In the genomic region with DNA sequence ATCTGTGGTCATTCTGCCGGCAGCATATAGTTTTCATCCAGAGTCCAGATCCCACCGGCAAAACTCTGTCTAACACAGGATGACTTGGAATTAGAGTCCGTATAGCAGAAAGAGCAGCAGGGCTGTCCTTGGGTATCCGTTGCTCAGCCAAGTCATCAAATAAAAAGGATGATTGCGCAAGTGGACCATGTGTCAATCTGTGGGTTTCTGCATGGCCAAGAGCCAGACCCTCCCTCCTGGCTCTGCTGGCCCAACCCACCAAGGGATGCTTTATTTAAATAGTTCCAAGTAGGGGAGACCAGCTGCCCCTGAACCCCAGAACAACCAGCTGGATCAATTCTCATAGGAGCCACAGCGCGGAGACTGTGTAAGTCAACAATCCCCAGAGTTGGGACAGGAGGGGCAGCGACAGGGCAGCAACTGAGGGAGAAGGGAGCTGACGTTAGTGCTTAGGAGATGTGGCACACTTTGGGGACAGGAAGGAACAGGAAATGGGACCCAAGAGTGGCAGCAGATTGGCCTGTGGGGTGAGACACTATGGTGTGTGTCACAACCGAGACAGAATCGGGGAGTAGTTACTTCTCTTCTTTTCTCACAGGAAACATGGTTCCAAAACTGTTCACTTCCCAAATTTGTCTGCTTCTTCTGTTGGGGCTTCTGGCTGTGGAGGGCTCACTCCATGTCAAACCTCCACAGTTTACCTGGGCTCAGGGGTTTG, we compare ENCODE assay signal across 19 cellular contexts. TPM values are rescaled to one million over a fixed set of nuclear protein-coding genes. Genes with fewer than 3 reads are reported as not detected.
DNase-seq lines count a peak whose midpoint lies in the region; ATAC-seq and TF ChIP-seq lines count a peak whose summit lies in the region.
"Not testable (repeated sequence)": the region's sequence is repeated elsewhere in the genome, so short reads cannot be mapped to it uniquely, and the experiment has no call there.
"Had no signal": no experiment of that assay in that cellular context is flagged by ENCODE, and none has a peak within 500 bp of the region (broad histone marks: within the 10 kb centered on the region; RNA-seq: fewer than 3 reads in every experiment).

No MANE protein-coding gene starts in this region.

- not testable (repeated sequence) for H3K9me3 ChIP-seq in left ventricle myocardium inferior (replicated peaks); lung (ENCODE audit: control insufficient read depth in 2 of 2, insufficient read depth in 1 of 2, low read length in 1 of 2)

- H3K27me3 ChIP-seq in left ventricle myocardium inferior (ENCODE audit: low read depth): peaks cover 35% of the 10 kb centered on the region
- H3K27me3 ChIP-seq in lung (ENCODE audit: control insufficient read depth, insufficient read depth): not testable (repeated sequence)

- H3K27ac ChIP-seq in left ventricle myocardium inferior (replicated peaks); lung (ENCODE audit: low read depth in 1 of 2, low read length in 1 of 2): not testable (repeated sequence)

- WGBS in lung, 2 donors: 30 to 56% methylated on average over 10 to 11 of the region's 11 CpGs

- DNase-seq in GF-D8 (lab: John Stamatoyannopoulos, UW): peak; percentile 52
- DNase-seq in MV-4-11 (lab: John Stamatoyannopoulos, UW): peak; percentile 95
- peak; percentile 83 for DNase-seq in SIG-M5 treated with dmso at 0.1 percent for 504 hours (lab: John Stamatoyannopoulos, UW; ENCODE audit: unreplicated experiment)
- DNase-seq in choroid plexus epithelial cell (ENCODE audit: low read depth): peak; percentile 8
- DNase-seq in left ventricle myocardium inferior: peak; percentile 17
- not testable (repeated sequence) for DNase-seq in lung (ENCODE audit: low spot score); sciatic nerve (ENCODE audit: low spot score)

- intact Hi-C loops in left ventricle myocardium inferior (cut with micrococcal nuclease); sciatic nerve (cut with DNase I): not testable (repeated sequence)

- TF ChIP-seq CTCF in choroid plexus epithelial cell (conservative IDR thresholded peaks at IDR 0.05; ENCODE audit: low read depth, low read length); left ventricle myocardium inferior (IDR thresholded peaks at IDR 0.05; ENCODE audit: borderline replicate concordance); lung (IDR thresholded peaks at IDR 0.05; ENCODE audit: control extremely low read depth, extremely low read depth): not testable (repeated sequence)

- H3K4me3 ChIP-seq in choroid plexus epithelial cell (ENCODE audit: low read depth, low read length); left ventricle myocardium inferior; lung: not testable (repeated sequence)

- ATAC-seq in lung (ENCODE audit: insufficient read depth, low FRiP score) (peak; percentile 41), sciatic nerve (peak; percentile 59)

- not testable (repeated sequence) for H3K36me3 ChIP-seq in left ventricle myocardium inferior; lung (ENCODE audit: control insufficient read depth in 2 of 2, insufficient read depth in 2 of 2, low read length in 2 of 2)

- not testable (repeated sequence) for H3K4me1 ChIP-seq in left ventricle myocardium inferior; lung (ENCODE audit: control insufficient read depth in 2 of 2, insufficient read depth in 2 of 2, low read length in 2 of 2)

RNA-seq across cellular contexts. Expression of a gene that starts 28.0 kb away (rescaled TPM):
- total RNA-seq in left ventricle myocardium inferior (not detected), lung (under 1 TPM in 1 of 2 donors, not detected in 1; 0.31 TPM), sciatic nerve (0.71 TPM)
- polyA plus RNA-seq in lung: 1 to 10 TPM in 1 of 2 donors, under 1 TPM in 1; 0.79 to 2.5 TPM
- total RNA-seq: activated CD8-positive, alpha-beta memory T cell treated with anti-CD3 and anti-CD28 coated beads, Interleukin-2, amount 10 ng/mL, durations not matched to agents 7 days and 5 days; activated naive CD8-positive, alpha-beta T cell treated with anti-CD3 and anti-CD28 coated beads for 36 hours; activated T-cell treated with anti-CD3 and anti-CD28 coated beads, Interleukin-2, amount 50 U/mL, for 4 hours; ascending aorta; cardiac septum; epithelial cell of proximal tubule; H9; lower lobe of right lung; osteocyte; thoracic aorta had no signal
- polyA plus RNA-seq: keratinocyte, SK-N-SH had no signal

RNA-seq across cellular contexts. Expression of a gene that starts 36.1 kb away (rescaled TPM):
- total RNA-seq in left ventricle myocardium inferior (1.3 TPM), lung (1 to 10 TPM; 2.4 to 7.8 TPM), sciatic nerve (3.7 TPM)
- 10 to 100 TPM in 1 of 2 donors, 1 to 10 TPM in 1; 8.7 to 65.0 TPM for polyA plus RNA-seq in lung
- total RNA-seq: activated CD8-positive, alpha-beta memory T cell treated with anti-CD3 and anti-CD28 coated beads, Interleukin-2, amount 10 ng/mL, durations not matched to agents 7 days and 5 days; activated naive CD8-positive, alpha-beta T cell treated with anti-CD3 and anti-CD28 coated beads for 36 hours; activated T-cell treated with anti-CD3 and anti-CD28 coated beads, Interleukin-2, amount 50 U/mL, for 4 hours; ascending aorta; epithelial cell of proximal tubule; H9; osteocyte had no signal
- polyA plus RNA-seq: keratinocyte, SK-N-SH had no signal
